Comparison of ENCODE assay signal across 4 cellular contexts in the genomic region with DNA sequence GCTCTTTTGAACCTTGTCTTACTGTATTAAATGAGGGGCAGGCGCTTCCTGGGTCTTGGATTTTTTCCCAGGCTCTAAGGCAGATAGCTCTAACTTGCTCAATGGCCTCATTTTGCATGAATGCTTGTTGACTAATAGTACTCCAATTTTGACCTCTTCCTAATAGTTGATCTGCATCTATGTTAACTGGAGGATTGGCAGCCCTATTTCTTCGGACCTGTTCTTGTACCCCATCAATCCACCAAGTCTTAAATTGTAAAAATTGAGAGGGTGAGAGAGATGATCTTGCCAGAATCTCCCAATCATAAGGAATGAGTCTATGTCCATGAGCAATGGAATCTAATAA. TPM values are rescaled to one million over a fixed set of nuclear protein-coding genes. Genes with fewer than 3 reads are reported as not detected.
"Had no signal": no experiment of that assay in that cellular context is flagged by ENCODE, and none has a peak within 500 bp of the region (broad histone marks: within the 10 kb centered on the region; RNA-seq: fewer than 3 reads in every experiment).

No MANE protein-coding gene starts in this region.

RNA-seq across cellular contexts. Expression of a gene that starts 48.2 kb away (rescaled TPM):
- total RNA-seq: K562, M059J had no signal
- polyA plus RNA-seq: IgD-negative memory B cell, SK-N-SH had no signal
